9 cellular contexts compared by ENCODE assay signal in the genomic region with DNA sequence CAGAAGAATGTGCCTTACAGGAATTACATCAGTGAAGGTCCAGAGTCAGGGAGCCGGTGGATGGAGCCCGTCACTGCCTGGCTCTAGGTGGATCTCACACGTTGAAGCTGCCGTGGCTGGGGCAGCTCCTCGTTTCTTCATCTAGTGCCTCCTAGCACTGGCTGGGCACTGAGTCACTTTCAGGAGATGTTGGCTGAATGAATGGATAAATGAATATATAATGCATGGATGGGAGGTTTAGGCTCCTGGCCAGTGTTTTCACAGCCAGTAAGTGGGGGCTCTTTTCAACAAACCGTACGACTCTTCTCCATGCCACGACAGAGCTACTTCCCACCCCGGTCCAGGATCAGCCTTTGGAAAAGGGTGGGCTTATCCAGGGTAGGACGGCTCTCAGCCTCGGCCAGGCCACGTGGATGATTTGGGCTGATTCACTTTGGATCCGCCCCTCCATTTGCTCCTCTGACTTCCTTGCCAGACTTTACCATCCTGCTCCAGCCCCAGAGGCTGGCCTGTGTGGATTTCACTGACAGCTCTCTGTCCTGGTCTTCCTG. TPM values are rescaled to one million over a fixed set of nuclear protein-coding genes. Genes with fewer than 3 reads are reported as not detected.
DNase-seq lines count a peak whose midpoint lies in the region; ATAC-seq and TF ChIP-seq lines count a peak whose summit lies in the region.
"Had no signal": no experiment of that assay in that cellular context is flagged by ENCODE, and none has a peak within 500 bp of the region (broad histone marks: within the 10 kb centered on the region; RNA-seq: fewer than 3 reads in every experiment).

No MANE protein-coding gene starts in this region.

- DNase-seq in T-helper 17 cell = no peak
- DNase-seq in glutamatergic neuron = no peak
- peak; percentile 74 for DNase-seq in sigmoid colon
- DNase-seq in NCI-H345 treated with DMSO at 0.1 percent for 48 hours (lab: John Stamatoyannopoulos, UW; ENCODE audit: unreplicated experiment) = no peak
- DNase-seq in mesenteric fat pad (ENCODE audit: low spot score) = no peak
- DNase-seq in DMS53 treated with DMSO at 0.1 percent for 48 hours (lab: John Stamatoyannopoulos, UW; ENCODE audit: unreplicated experiment) = no peak

- intact Hi-C loops in sigmoid colon (cut with DNase I) = loop anchor here (10.0 kb wide), 2 partner anchors 351 to 599 kb away; partner anchors contain the start of gene CREBRF

- H3K36me3 Mint-ChIP-seq in T-helper 17 cell (ENCODE audit: low read depth) (peaks cover 8% of the 10 kb centered on the region), glutamatergic neuron (ENCODE audit: unreplicated experiment) (no peaks in the 10 kb centered on the region)

- peak overlapping the region; percentile 75 to 97 (median 95) for H3K27ac ChIP-seq in sigmoid colon

- TF ChIP-seq EP300 in sigmoid colon (IDR thresholded peaks at IDR 0.05) = no peak

- H3K4me3 Mint-ChIP-seq in T-helper 17 cell = peak overlapping the region; percentile 52
- peak overlapping the region; percentile 91 for H3K4me3 Mint-ChIP-seq in glutamatergic neuron (ENCODE audit: unreplicated experiment)

- TF ChIP-seq CTCF in glutamatergic neuron (IDR thresholded peaks at IDR 0.05; ENCODE audit: partially characterized antibody, unreplicated experiment) (no peak), sigmoid colon (IDR thresholded peaks at IDR 0.05) (no peak)

- H3K27me3 Mint-ChIP-seq in T-helper 17 cell (peaks cover 62% of the 10 kb centered on the region), glutamatergic neuron (ENCODE audit: unreplicated experiment) (peaks cover 19% of the 10 kb centered on the region)

- peaks cover 18% of the 10 kb centered on the region for H3K4me1 ChIP-seq in ES-I3 (ENCODE audit: insufficient read depth, low read length)
- peaks cover 0 to 44% (median 39%) of the 10 kb centered on the region in 4 donors for H3K4me1 ChIP-seq in sigmoid colon

- 78 to 83% methylated on average over 13 of the region's 13 CpGs for WGBS in sigmoid colon, 2 donors

- H3K36me3 ChIP-seq in ES-I3 (ENCODE audit: insufficient read depth, low read length) (no peaks in the 10 kb centered on the region), sigmoid colon (no peaks in the 10 kb centered on the region)

- TF ChIP-seq POLR2A in sigmoid colon (IDR thresholded peaks at IDR 0.05) = no peak

- peak overlapping the region; percentile 60; the same call in 1 of the 2 replicates for H3K9ac ChIP-seq in ES-I3 (ENCODE audit: low read depth, low read length)

- peaks cover 17% of the 10 kb centered on the region for H3K9me3 Mint-ChIP-seq in glutamatergic neuron (ENCODE audit: unreplicated experiment)
- H3K9me3 Mint-ChIP-seq: T-helper 1 cell treated with Interleukin-12 subunit alpha and Interleukin-12 subunit beta and Interleukin-4 antibody, amounts not matched to agents 30 μg/mL and 1 μg/mL, for 36 hours had no signal

- H3K9me3 ChIP-seq in ES-I3 (ENCODE audit: control insufficient read depth, insufficient read depth, low read length) (no peaks in the 10 kb centered on the region), T-helper 17 cell (ENCODE audit: control insufficient read depth, low read length, poor library complexity, severe bottlenecking) (no peaks in the 10 kb centered on the region), sigmoid colon (no peaks in the 10 kb centered on the region)

- no peak for ATAC-seq in T-helper 17 cell
- no peak for ATAC-seq in GM21526 (IDR thresholded peaks at IDR 0.05; ENCODE audit: low FRiP score, unreplicated experiment)

- H3K4me3 ChIP-seq in sigmoid colon = no peak overlapping the region

- no peak overlapping the region for H3K27ac Mint-ChIP-seq in T-helper 17 cell
- no peak overlapping the region for H3K27ac Mint-ChIP-seq in glutamatergic neuron (ENCODE audit: unreplicated experiment)
- H3K27ac Mint-ChIP-seq: T-helper 1 cell treated with Interleukin-12 subunit alpha and Interleukin-12 subunit beta and Interleukin-4 antibody, amounts not matched to agents 30 μg/mL and 1 μg/mL, for 36 hours had no signal

- H3K4me1 Mint-ChIP-seq in T-helper 17 cell (peaks cover 11% of the 10 kb centered on the region), glutamatergic neuron (ENCODE audit: low read depth, unreplicated experiment) (peaks cover 51% of the 10 kb centered on the region)

- H3K27me3 ChIP-seq in sigmoid colon = no peaks in the 10 kb centered on the region

RNA-seq across cellular contexts. Expression of gene SH3PXD2B, which starts 1.3 kb away (rescaled TPM):
- total RNA-seq in T-helper 17 cell = under 1 TPM; 0.12 to 0.21 TPM
- 96.8 TPM for total RNA-seq in glutamatergic neuron (ENCODE audit: unreplicated experiment)
- 10 to 100 TPM; 19.3 to 45.7 (median 20.9) TPM for total RNA-seq in sigmoid colon
- 1 to 10 TPM; 3.6 to 9.2 (median 3.9) TPM for polyA plus RNA-seq in sigmoid colon
- total RNA-seq in mesenteric fat pad = 56.6 TPM

Comparison
In these comparisons a context has a peak if more than half of its experiments do, and no peak if none do; other contexts are left out.
1. RNA of gene SH3PXD2B, which starts 1.3 kb away (total RNA-seq): 96.8 TPM in glutamatergic neuron (single experiment), 56.6 TPM in mesenteric fat pad (single experiment) and 19.3 to 45.7 TPM in sigmoid colon; 0.12 to 0.21 TPM in T-helper 17 cell; every median in the first group is over 10 times any median in the second.